In the genomic region with DNA sequence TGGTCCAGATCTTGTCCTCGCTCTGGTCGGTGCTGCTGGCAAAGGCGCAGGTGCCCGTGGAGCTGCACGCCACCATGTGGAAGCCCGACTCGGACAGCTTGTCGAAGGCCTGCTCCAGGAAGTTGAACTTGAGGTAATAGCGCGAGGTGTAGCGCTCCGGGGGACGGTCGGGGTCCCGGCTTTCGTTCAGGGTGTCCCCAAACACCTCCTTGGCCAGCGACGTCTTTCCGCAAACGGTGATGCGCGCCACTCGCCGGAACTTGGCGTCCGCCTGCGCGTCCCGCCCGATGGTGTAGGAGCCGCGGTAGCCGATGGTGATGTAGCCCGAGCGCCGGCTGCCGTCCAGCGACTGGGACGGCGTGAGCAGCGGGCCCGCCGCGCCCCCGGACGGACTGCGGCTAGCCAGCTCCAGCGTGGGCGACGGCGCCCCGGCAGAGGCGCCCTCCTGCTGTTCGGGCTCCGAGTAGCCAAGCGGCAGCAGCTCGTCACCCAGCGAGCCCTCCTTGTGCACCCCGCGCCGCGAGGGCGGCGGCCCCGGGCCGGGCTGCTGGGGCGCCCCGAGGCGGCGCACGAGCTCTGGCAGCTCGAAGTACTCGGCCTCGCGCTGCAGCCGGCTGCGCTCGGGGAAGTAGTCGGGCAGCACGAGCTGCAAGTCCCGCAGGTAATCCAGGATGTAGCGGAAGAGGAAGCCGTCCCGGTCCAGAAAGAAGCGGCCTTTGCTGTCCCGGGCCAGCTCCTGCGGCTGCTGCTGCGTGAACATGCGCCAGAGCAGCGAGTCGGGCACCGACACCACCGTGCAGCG, we compare ENCODE assay signal across 8 cellular contexts. TPM values are rescaled to one million over a fixed set of nuclear protein-coding genes. Genes with fewer than 3 reads are reported as not detected.
DNase-seq lines count a peak whose midpoint lies in the region; ATAC-seq and TF ChIP-seq lines count a peak whose summit lies in the region.

No MANE protein-coding gene starts in this region.

- H3K36me3 ChIP-seq in right lobe of liver: no peaks in the 10 kb centered on the region

- intact Hi-C loops in right lobe of liver (cut with DNase I): no loop called here

- no peaks in the 10 kb centered on the region for H3K9me3 ChIP-seq in right lobe of liver

- peak; percentile 49 for ATAC-seq in HG02798 (IDR thresholded peaks at IDR 0.05; ENCODE audit: poor library complexity, unreplicated experiment)
- peak; percentile 47 to 56 (median 52) for ATAC-seq in right lobe of liver

- H3K27ac ChIP-seq in coronary artery: peak overlapping the region; percentile 90 to 95
- H3K27ac ChIP-seq in right lobe of liver: peak overlapping the region; percentile 24 to 85 (median 56)

- H3K27me3 ChIP-seq in right lobe of liver: peaks cover 0 to 10% of the 10 kb centered on the region in 2 donors

- TF ChIP-seq CTCF in coronary artery (IDR thresholded peaks at IDR 0.05) (no peak), right lobe of liver (IDR thresholded peaks at IDR 0.05) (peak in 1 of 4 donors; percentile 11)

- 3% methylated on average over 6 of the region's 94 CpGs for WGBS in right lobe of liver (ENCODE audit: insufficient coverage, low coverage, low lambda C conversion rate, missing lambda C conversion rate)

- DNase-seq in NCI-H2196 (lab: John Stamatoyannopoulos, UW; ENCODE audit: unreplicated experiment) (peak; percentile 20), NCI-H2196 treated with DMSO at 0.1 percent for 48 hours (lab: John Stamatoyannopoulos, UW; ENCODE audit: unreplicated experiment) (no peak), NCI-H2081 (lab: John Stamatoyannopoulos, UW) (peak; percentile 73 to 81), coronary artery (ENCODE audit: low spot score) (peak; percentile 82), right lobe of liver (peak; percentile 67 to 82 (median 74))
- peak; percentile 65 for DNase-seq in activated CD4-positive, alpha-beta T cell treated with anti-CD3 and anti-CD28 coated beads for 48 hours
- DNase-seq in stimulated activated CD4-positive, alpha-beta T cell treated with anti-CD3 and anti-CD28 coated beads, Interleukin-4, amount 100 ng/mL, for 4 hours: peak; percentile 44 to 50

- H3K4me3 ChIP-seq in coronary artery: peak overlapping the region; percentile 89
- peak overlapping the region; percentile 47 to 59 (median 58) for H3K4me3 ChIP-seq in right lobe of liver

- H3K4me1 ChIP-seq in right lobe of liver: peaks cover 0 to 14% (median 2%) of the 10 kb centered on the region in 4 donors

- TF ChIP-seq POLR2A in right lobe of liver (IDR thresholded peaks at IDR 0.05): no peak

RNA-seq across cellular contexts. Expression of a gene that starts 0.8 kb away (rescaled TPM):
- total RNA-seq in right lobe of liver: 10 to 100 TPM in 1 of 6 experiments, 1 to 10 TPM in 5; 3.5 to 10.9 (median 7.1) TPM
